ENCODE assay signal across 10 cellular contexts in genomic region chr16:1475552-1476114, GRCh38. TPM values are rescaled to one million over a fixed set of nuclear protein-coding genes. Genes with fewer than 3 reads are reported as not detected.
A peak's percentile ranks its signal among the peaks of the same experiment; 100 is the strongest.
DNase-seq lines count a peak whose midpoint lies in the region; ATAC-seq, FAIRE-seq and TF ChIP-seq lines count a peak whose summit lies in the region.
"Had no signal": no experiment of that assay in that cellular context is flagged by ENCODE, and none has a peak within 500 bp of the region (broad histone marks: within the 10 kb centered on the region; RNA-seq: fewer than 3 reads in every experiment).

No MANE protein-coding gene starts in this region.

- no peak for TF ChIP-seq EP300 in SK-N-SH (IDR thresholded peaks at IDR 0.05; ENCODE audit: borderline replicate concordance in 1 of 2, low read depth in 1 of 2, low read length in 1 of 2)

- WGBS in SK-N-SH (ENCODE audit: low lambda C conversion rate), result 67% methylated on average over 13 of the region's 15 CpGs

- peak overlapping the region; percentile 93 for H3K9ac ChIP-seq in SK-N-SH

- no peak for TF ChIP-seq CTCF in SK-N-SH (IDR thresholded peaks at IDR 0.05)

- no peak for TF ChIP-seq POLR2A in GM12891 (IDR thresholded peaks at IDR 0.05; ENCODE audit: low read depth, low read length)

- H2AFZ ChIP-seq in SK-N-SH (ENCODE audit: low read depth), result peak overlapping the region; percentile 77

- H3K36me3 Mint-ChIP-seq in activated naive CD8-positive, alpha-beta T cell treated with anti-CD3 and anti-CD28 coated beads, Interleukin-2, amount 10 ng/mL, durations not matched to agents 7 days and 5 days, result no peaks in the 10 kb centered on the region

- H3K27ac ChIP-seq in SK-N-SH (ENCODE audit: low read depth in 2 of 2, low read length in 1 of 2) (peak overlapping the region; percentile 42 to 77; a peak in 2 of 4 replicates), layer of hippocampus (ENCODE audit: low read depth, low read length) (peak overlapping the region; percentile 70), temporal lobe (ENCODE audit: low read depth, low read length) (peak overlapping the region; percentile 79)

- TF ChIP-seq RAD21 in SK-N-SH (IDR thresholded peaks at IDR 0.05; ENCODE audit: low read length), result no peak

- no peaks in the 10 kb centered on the region for H3K9me2 ChIP-seq in SK-N-SH

- DNase-seq in SK-N-SH (no peak), GM12891 (ENCODE audit: insufficient read length, low spot score) (no peak), SKM-1 treated with dmso at 0.1 percent for 144 hours (lab: John Stamatoyannopoulos, UW; ENCODE audit: unreplicated experiment) (no peak)
- DNase-seq in activated naive CD8-positive, alpha-beta T cell treated with anti-CD3 and anti-CD28 coated beads, Interleukin-2, amount 10 ng/mL, durations not matched to agents 7 days and 5 days, result no peak

- peaks cover 44% of the 10 kb centered on the region for H3K79me2 ChIP-seq in SK-N-SH (ENCODE audit: insufficient read depth)

- peaks cover 2% of the 10 kb centered on the region for H3F3A ChIP-seq in SK-N-SH (replicated peaks; ENCODE audit: insufficient read depth)

- FAIRE-seq in GM12891 (lab: Jason Lieb, UNC), result no peak
- FAIRE-seq: A204.1 had no signal

- H3K27ac Mint-ChIP-seq in activated naive CD8-positive, alpha-beta T cell treated with anti-CD3 and anti-CD28 coated beads, Interleukin-2, amount 10 ng/mL, durations not matched to agents 7 days and 5 days, result peak overlapping the region; percentile 87

- peak overlapping the region; percentile 88 for H3K4me3 Mint-ChIP-seq in activated naive CD8-positive, alpha-beta T cell treated with anti-CD3 and anti-CD28 coated beads, Interleukin-2, amount 10 ng/mL, durations not matched to agents 7 days and 5 days

- POLR2A ChIA-PET in SK-N-SH (lab: Yijun Ruan, JAX), result interaction anchor here (0.6 to 1.2 kb wide), 2 partner anchors 55 to 680 kb away, joined by 3 read pairs; partner anchors contain the start of genes TRAF7 and UQCC4
- POLR2A ChIA-PET in activated naive CD8-positive, alpha-beta T cell treated with anti-CD3 and anti-CD28 coated beads, Interleukin-2, amount 10 ng/mL, durations not matched to agents 7 days and 5 days (lab: Charles Lee), result interaction anchor here (0.6 to 1.3 kb wide), 4 partner anchors 17 to 60 kb away, joined by 3 to 6 read pairs (median 3); partner anchors contain the start of genes TELO2 and UQCC4

- H3K27me3 ChIP-seq in SK-N-SH (ENCODE audit: insufficient read depth) (no peaks in the 10 kb centered on the region), layer of hippocampus (ENCODE audit: control insufficient read depth, insufficient read depth, low read length) (no peaks in the 10 kb centered on the region)

- ATAC-seq in SK-N-SH treated with all-trans-retinoic acid at 6 μM for 48 hours (no peak), GM19328 (IDR thresholded peaks at IDR 0.05; ENCODE audit: unreplicated experiment) (no peak)
- ATAC-seq in activated naive CD8-positive, alpha-beta T cell treated with anti-CD3 and anti-CD28 coated beads, Interleukin-2, amount 10 ng/mL, durations not matched to agents 7 days and 5 days (ENCODE audit: low read depth), result no peak

- H4K20me1 ChIP-seq in SK-N-SH (ENCODE audit: insufficient read depth), result no peaks in the 10 kb centered on the region

- peak overlapping the region; percentile 72 to 75 for H3K4me3 ChIP-seq in SK-N-SH (ENCODE audit: low read depth in 2 of 2, low read length in 1 of 2)

- H3K9me3 Mint-ChIP-seq in activated naive CD8-positive, alpha-beta T cell treated with anti-CD3 and anti-CD28 coated beads, Interleukin-2, amount 10 ng/mL, durations not matched to agents 7 days and 5 days, result no peaks in the 10 kb centered on the region

- H3K4me2 ChIP-seq in SK-N-SH, result peak overlapping the region; percentile 88

- H3K4me1 ChIP-seq in SK-N-SH (ENCODE audit: control insufficient read depth in 1 of 2, insufficient read depth in 2 of 2, low read depth in 1 of 2, low read length in 1 of 2), result peaks cover 5 to 11% of the 10 kb centered on the region in 2 experiments; a peak in 2 of 4 replicates

- H3K36me3 ChIP-seq in SK-N-SH (replicated peaks in 1 of 2; ENCODE audit: control insufficient read depth in 1 of 2, insufficient read depth in 2 of 2, low read length in 1 of 2), result no peaks in the 10 kb centered on the region

- peaks cover 15% of the 10 kb centered on the region for H3K4me1 Mint-ChIP-seq in activated naive CD8-positive, alpha-beta T cell treated with anti-CD3 and anti-CD28 coated beads, Interleukin-2, amount 10 ng/mL, durations not matched to agents 7 days and 5 days

- CTCF ChIA-PET in SK-N-SH (lab: Yijun Ruan, JAX), result interaction anchor here (1.4 kb wide), 1 partner anchor 18 kb away, joined by 3 read pairs; no protein-coding TSS in a partner anchor

- H3K27me3 Mint-ChIP-seq in activated naive CD8-positive, alpha-beta T cell treated with anti-CD3 and anti-CD28 coated beads, Interleukin-2, amount 10 ng/mL, durations not matched to agents 7 days and 5 days, result no peaks in the 10 kb centered on the region

- no peaks in the 10 kb centered on the region for H3K9me3 ChIP-seq in SK-N-SH

TF ChIP-seq in SK-N-SH, 30 proteins besides CTCF, POLR2A, EP300 and RAD21 (continues in another document):
- TF ChIP-seq RCOR1 (IDR thresholded peaks at IDR 0.05; ENCODE audit: low read length) (no peak), TEAD4 (IDR thresholded peaks at IDR 0.05; ENCODE audit: borderline replicate concordance, insufficient read depth) (no peak), SMC3 (IDR thresholded peaks at IDR 0.05; ENCODE audit: low read depth, low read length) (no peak), FOXJ3 (CRISPR knock-in tag; IDR thresholded peaks at IDR 0.05) (no peak), POLR2AphosphoS5 (IDR thresholded peaks at IDR 0.05; ENCODE audit: low read depth, low read length) (no peak)

TF ChIP-seq in SK-N-SH treated with all-trans-retinoic acid at 6 μM for 48 hours, 23 proteins besides CTCF, POLR2A, EP300 and RAD21 (continues in another document):
- TF ChIP-seq ARNTL (CRISPR knock-in tag; IDR thresholded peaks at IDR 0.05; ENCODE audit: borderline replicate concordance, low read depth), result no peak

TF ChIP-seq in GM12891, 5 proteins besides CTCF, POLR2A, EP300 and RAD21:
- TF ChIP-seq POLR2AphosphoS5 (IDR thresholded peaks at IDR 0.05; ENCODE audit: low read depth, low read length) (no peak), POU2F2 (IDR thresholded peaks at IDR 0.05; ENCODE audit: low read depth, low read length) (no peak), TAF1 (IDR thresholded peaks at IDR 0.05; ENCODE audit: low read depth, low read length) (no peak), SPI1 (IDR thresholded peaks at IDR 0.05; ENCODE audit: low read depth, low read length) (no peak), PAX5 (IDR thresholded peaks at IDR 0.05; ENCODE audit: insufficient read depth, low read length, severe bottlenecking) (no peak)

RNA-seq across cellular contexts. Expression of gene CLCN7, which starts 0.8 kb away (rescaled TPM):
- polyA plus RNA-seq in SK-N-SH (2012; rRNA removed), result 22.7 and 44.3 TPM in 2 replicates
- 17.7 and 21.3 TPM in 2 replicates for polyA plus RNA-seq in SK-N-SH (2012; cell fraction: cytosol; rRNA removed)
- polyA plus RNA-seq in SK-N-SH (2012; cell fraction: nucleus; rRNA removed), result 152 and 419 TPM in 2 replicates
- total RNA-seq in activated naive CD8-positive, alpha-beta T cell treated with anti-CD3 and anti-CD28 coated beads, Interleukin-2, amount 10 ng/mL, durations not matched to agents 7 days and 5 days, result 10 to 100 TPM; 69.7 to 72.2 TPM
- 43.0 TPM for total RNA-seq in temporal lobe
- polyA plus RNA-seq in GM12891 (2012; ENCODE audit: low read depth, missing spikeins), result 26.4 TPM

RNA-seq across cellular contexts. Expression of gene PTX4, which starts 13.1 kb away (rescaled TPM):
- polyA plus RNA-seq in SK-N-SH (2012; rRNA removed), result not detected in 2 replicates
- polyA plus RNA-seq in SK-N-SH (2012; cell fraction: cytosol; rRNA removed), result not detected in 2 replicates
- 0.06 TPM in 1 of 2 replicates, not detected in the other for polyA plus RNA-seq in SK-N-SH (2012; cell fraction: nucleus; rRNA removed)
- total RNA-seq in activated naive CD8-positive, alpha-beta T cell treated with anti-CD3 and anti-CD28 coated beads, Interleukin-2, amount 10 ng/mL, durations not matched to agents 7 days and 5 days, result not detected
- total RNA-seq in temporal lobe, result not detected
- polyA plus RNA-seq in GM12891 (2012; ENCODE audit: low read depth, missing spikeins), result not detected
- total RNA-seq: renal cortical epithelial cell had no signal

RNA-seq across cellular contexts. Expression of gene TELO2, which starts 17.5 kb away (rescaled TPM):
- 19.1 and 24.2 TPM in 2 replicates for polyA plus RNA-seq in SK-N-SH (2012; rRNA removed)
- polyA plus RNA-seq in SK-N-SH (2012; cell fraction: cytosol; rRNA removed), result 4.1 and 7.9 TPM in 2 replicates
- polyA plus RNA-seq in SK-N-SH (2012; cell fraction: nucleus; rRNA removed), result 119 and 154 TPM in 2 replicates
- total RNA-seq in activated naive CD8-positive, alpha-beta T cell treated with anti-CD3 and anti-CD28 coated beads, Interleukin-2, amount 10 ng/mL, durations not matched to agents 7 days and 5 days, result 10 to 100 TPM; 53.9 to 57.1 TPM
- total RNA-seq in temporal lobe, result 13.8 TPM
- 22.3 TPM for polyA plus RNA-seq in GM12891 (2012; ENCODE audit: low read depth, missing spikeins)

RNA-seq across cellular contexts. Expression of gene CCDC154, which starts 31.3 kb away (rescaled TPM):
- polyA plus RNA-seq in SK-N-SH (2012; rRNA removed), result 0.35 and 0.41 TPM in 2 replicates
- polyA plus RNA-seq in SK-N-SH (2012; cell fraction: cytosol; rRNA removed), result 0.03 and 0.10 TPM in 2 replicates
- polyA plus RNA-seq in SK-N-SH (2012; cell fraction: nucleus; rRNA removed), result 3.6 and 6.9 TPM in 2 replicates
- total RNA-seq in activated naive CD8-positive, alpha-beta T cell treated with anti-CD3 and anti-CD28 coated beads, Interleukin-2, amount 10 ng/mL, durations not matched to agents 7 days and 5 days, result 1 to 10 TPM; 6.1 to 6.5 TPM
- 0.49 TPM for total RNA-seq in temporal lobe
- polyA plus RNA-seq in GM12891 (2012; ENCODE audit: low read depth, missing spikeins), result 0.60 TPM

RNA-seq across cellular contexts. Expression of gene PERCC1, which starts 44.8 kb away (rescaled TPM):
- polyA plus RNA-seq in SK-N-SH (2012; rRNA removed), result not detected in 2 replicates
- not detected in 2 replicates for polyA plus RNA-seq in SK-N-SH (2012; cell fraction: cytosol; rRNA removed)
- polyA plus RNA-seq in SK-N-SH (2012; cell fraction: nucleus; rRNA removed), result not detected in 2 replicates
- 1 to 10 TPM in 1 of 2 experiments, under 1 TPM in 1; 0.57 to 1.2 TPM for total RNA-seq in activated naive CD8-positive, alpha-beta T cell treated with anti-CD3 and anti-CD28 coated beads, Interleukin-2, amount 10 ng/mL, durations not matched to agents 7 days and 5 days
- not detected for total RNA-seq in temporal lobe
- polyA plus RNA-seq in GM12891 (2012; ENCODE audit: low read depth, missing spikeins), result not detected
- total RNA-seq: renal cortical epithelial cell had no signal
